In genomic region chr9:120935383-120935857, GRCh38 we compare ENCODE assay signal across 8 cellular contexts. TPM values are rescaled to one million over a fixed set of nuclear protein-coding genes. Genes with fewer than 3 reads are reported as not detected.
DNase-seq lines count a peak whose midpoint lies in the region; ATAC-seq, FAIRE-seq and TF ChIP-seq lines count a peak whose summit lies in the region.

No MANE protein-coding gene starts in this region.

- H2AFZ ChIP-seq in PC-9: no peak overlapping the region

- no peak overlapping the region for H3K4me2 ChIP-seq in PC-9

- no peaks in the 10 kb centered on the region; the same call in 1 of the 2 replicates for H3F3A ChIP-seq in PC-9 (ENCODE audit: insufficient read depth, low read depth)

- TF ChIP-seq EP300 in Ishikawa (IDR thresholded peaks at IDR 0.05; ENCODE audit: borderline replicate concordance): no peak

- H3K27ac ChIP-seq in PC-9: 0 out of 2 replicates have a peak overlapping the region, but pooled peaks have one; percentile 25

- BruUV-seq in PC-9 (replicated peaks; lab: Mats Ljungman, UMichigan): no TSS peak

- no peak for TF ChIP-seq RAD21 in Ishikawa (IDR thresholded peaks at IDR 0.05; ENCODE audit: low read depth)

- CTCF ChIA-PET in PC-9 (lab: Charles Lee): interaction anchor here (0.6 kb wide), 2 partner anchors 219 to 316 kb away, joined by 3 to 4 read pairs; no protein-coding TSS in a partner anchor

- H3K79me2 ChIP-seq in PC-9 (ENCODE audit: low read depth): no peaks in the 10 kb centered on the region

- H3K36me3 ChIP-seq in PC-9 (ENCODE audit: low read depth): no peaks in the 10 kb centered on the region

- ATAC-seq in HG03095 (IDR thresholded peaks at IDR 0.05; ENCODE audit: unreplicated experiment): no peak

- H3K9me3 ChIP-seq in PC-9 (ENCODE audit: insufficient read depth, low read depth): no peaks in the 10 kb centered on the region

- H4K20me1 ChIP-seq in PC-9 (ENCODE audit: insufficient read depth): no peaks in the 10 kb centered on the region

- no peaks in the 10 kb centered on the region for H3K9me2 ChIP-seq in PC-9 (ENCODE audit: insufficient read depth)

- in situ Hi-C loops in T47D (cut with HindIII; ENCODE audit: low pct_unique_long_range_greater_than_20kb, low sequenced_read_pairs): loop anchor here (25.0 kb wide), 1 partner anchor 173 kb away; no protein-coding TSS in a partner anchor

- DNase-seq in COLO829 (ENCODE audit: low spot score) (peak; percentile 93), PC-9 (peak; percentile 77 to 99), T47D (ENCODE audit: low read depth in 1 of 2, low spot score in 1 of 2) (peak; percentile 61 to 90), islet precursor cell (peak; percentile 29), D721Med (ENCODE audit: insufficient read length, low spot score) (no peak)
- peak; percentile 42 for DNase-seq in stimulated activated CD8-positive, alpha-beta memory T cell treated with anti-CD3 and anti-CD28 coated beads, Interleukin-4, amount 100 ng/mL, for 48 hours

- POLR2A ChIA-PET in PC-9 (lab: Charles Lee; ENCODE audit: unreplicated experiment): interaction anchor here (0.5 to 0.6 kb wide), 2 partner anchors 124 to 151 kb away, joined by 3 to 7 read pairs; no protein-coding TSS in a partner anchor

- no peak overlapping the region for H3K4me3 ChIP-seq in PC-9

- H3K4me1 ChIP-seq in PC-9 (replicated peaks; ENCODE audit: insufficient read depth): peaks cover 20% of the 10 kb centered on the region

- H3K27me3 ChIP-seq in PC-9 (ENCODE audit: insufficient read depth, low read depth): no peaks in the 10 kb centered on the region

- FAIRE-seq in D721Med (lab: Jason Lieb, UNC): no peak

- intact Hi-C loops in PC-9 (cut with micrococcal nuclease; ENCODE audit: unreplicated experiment): loop anchor here (5.0 kb wide), 1 partner anchor 403 kb away; no protein-coding TSS in a partner anchor

- TF ChIP-seq CTCF in PC-9 (conservative IDR thresholded peaks at IDR 0.05): no peak
- TF ChIP-seq CTCF in D721Med (IDR thresholded peaks at IDR 0.05; ENCODE audit: insufficient read depth, missing control alignments): no peak

TF ChIP-seq in Ishikawa, 13 proteins besides CTCF, POLR2A, EP300 and RAD21:
- TF ChIP-seq YY1 (IDR thresholded peaks at IDR 0.05; ENCODE audit: low read depth) (0 out of 2 replicates have a peak, but pooled peaks have one; percentile 40), USF1 (IDR thresholded peaks at IDR 0.05) (no peak), EGR1 (IDR thresholded peaks at IDR 0.05) (no peak), TAF1 (IDR thresholded peaks at IDR 0.05; ENCODE audit: low read depth) (no peak), FOXM1 (IDR thresholded peaks at IDR 0.05; ENCODE audit: borderline replicate concordance, low read depth) (no peak), ZBTB7A (IDR thresholded peaks at IDR 0.05; ENCODE audit: low read depth) (no peak), TCF12 (IDR thresholded peaks at IDR 0.05; ENCODE audit: low read depth) (no peak), CREB1 (IDR thresholded peaks at IDR 0.05; ENCODE audit: low read depth) (no peak), REST (IDR thresholded peaks at IDR 0.05; ENCODE audit: low read depth) (no peak), CEBPB (IDR thresholded peaks at IDR 0.05) (no peak), NFIC (IDR thresholded peaks at IDR 0.05) (peak; percentile 94), MAX (IDR thresholded peaks at IDR 0.05) (peak; percentile 47), TEAD4 (IDR thresholded peaks at IDR 0.05) (no peak)
TF ChIP-seq in Ishikawa: peak in this region for 3.

RNA-seq across cellular contexts. Expression of gene TRAF1, which starts 8.8 kb away (rescaled TPM):
- 2.7 and 2.9 TPM in 2 replicates for total RNA-seq in PC-9 (2021)

RNA-seq across cellular contexts. Expression of gene PHF19, which starts 58.4 kb away (rescaled TPM):
- 66.4 and 72.9 TPM in 2 replicates for total RNA-seq in PC-9 (2021)
